1 cellular context compared by ENCODE assay signal in the genomic region with DNA sequence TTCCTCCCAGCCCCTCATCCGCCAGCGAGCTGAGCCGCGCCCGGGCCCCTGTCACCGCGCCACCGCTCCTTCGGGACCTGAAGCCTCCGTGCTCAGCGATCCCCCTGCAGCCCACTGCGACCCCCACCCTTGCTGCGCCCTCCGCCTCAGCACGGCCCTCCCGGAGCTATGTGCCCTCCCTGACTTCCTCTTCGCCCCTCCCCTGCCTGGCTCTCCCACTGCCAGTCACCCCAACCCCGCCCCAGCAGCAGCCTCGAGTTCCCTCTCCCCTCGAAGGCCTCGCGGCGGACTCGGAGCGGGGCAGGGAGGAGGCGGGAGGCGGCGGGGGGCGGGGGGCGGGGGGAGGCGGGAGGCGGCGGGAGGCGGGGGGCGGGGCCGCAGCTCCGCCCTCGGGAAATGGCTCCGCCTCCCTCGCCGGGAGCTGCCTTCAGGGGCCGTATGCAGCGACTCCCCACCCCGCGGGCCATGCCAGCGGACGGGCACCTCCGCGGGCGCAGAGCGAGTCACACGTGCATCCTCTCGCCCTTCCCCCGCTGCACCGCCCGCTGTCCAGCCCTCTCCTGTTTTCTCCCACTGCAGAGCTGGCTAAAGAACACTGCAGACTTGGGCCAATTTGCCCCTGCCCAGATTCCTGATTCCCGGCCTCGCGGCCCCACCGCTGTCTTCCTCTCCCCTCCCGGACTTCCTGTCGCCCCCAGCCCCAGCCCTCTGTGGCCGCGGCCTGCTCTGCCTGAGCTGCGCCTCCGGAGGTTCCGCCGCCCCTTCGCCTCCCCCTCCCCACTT.
A peak's percentile ranks its signal among the peaks of the same experiment; 100 is the strongest.
TF ChIP-seq lines count a peak whose summit lies in the region.

No MANE protein-coding gene starts in this region.

TF ChIP-seq in GM12878, 131 proteins besides CTCF, POLR2A, EP300 and RAD21 (continued from another document):
- TF ChIP-seq RUNX3 (IDR thresholded peaks at IDR 0.05; ENCODE audit: low read length) (no peak), NFIC (IDR thresholded peaks at IDR 0.05; ENCODE audit: low read depth, low read length) (no peak), FOS (IDR thresholded peaks at IDR 0.05; ENCODE audit: borderline replicate concordance, extremely low read depth, insufficient read length) (no peak), BCL11A (IDR thresholded peaks at IDR 0.05; ENCODE audit: low read depth, low read length) (no peak), ZNF622 (IDR thresholded peaks at IDR 0.05) (no peak), CREB1 (IDR thresholded peaks at IDR 0.05; ENCODE audit: low read depth) (no peak), IRF4 (IDR thresholded peaks at IDR 0.05; ENCODE audit: low read depth, low read length) (no peak), JUNB (IDR thresholded peaks at IDR 0.05) (no peak), YY1 (IDR thresholded peaks at IDR 0.05; ENCODE audit: low read depth, low read length) (no peak), BMI1 (IDR thresholded peaks at IDR 0.05; ENCODE audit: borderline replicate concordance) (no peak), SUPT20H (IDR thresholded peaks at IDR 0.05; ENCODE audit: borderline replicate concordance, control insufficient read depth, low read depth, low read length) (no peak)
- TF ChIP-seq, protein P1, sequence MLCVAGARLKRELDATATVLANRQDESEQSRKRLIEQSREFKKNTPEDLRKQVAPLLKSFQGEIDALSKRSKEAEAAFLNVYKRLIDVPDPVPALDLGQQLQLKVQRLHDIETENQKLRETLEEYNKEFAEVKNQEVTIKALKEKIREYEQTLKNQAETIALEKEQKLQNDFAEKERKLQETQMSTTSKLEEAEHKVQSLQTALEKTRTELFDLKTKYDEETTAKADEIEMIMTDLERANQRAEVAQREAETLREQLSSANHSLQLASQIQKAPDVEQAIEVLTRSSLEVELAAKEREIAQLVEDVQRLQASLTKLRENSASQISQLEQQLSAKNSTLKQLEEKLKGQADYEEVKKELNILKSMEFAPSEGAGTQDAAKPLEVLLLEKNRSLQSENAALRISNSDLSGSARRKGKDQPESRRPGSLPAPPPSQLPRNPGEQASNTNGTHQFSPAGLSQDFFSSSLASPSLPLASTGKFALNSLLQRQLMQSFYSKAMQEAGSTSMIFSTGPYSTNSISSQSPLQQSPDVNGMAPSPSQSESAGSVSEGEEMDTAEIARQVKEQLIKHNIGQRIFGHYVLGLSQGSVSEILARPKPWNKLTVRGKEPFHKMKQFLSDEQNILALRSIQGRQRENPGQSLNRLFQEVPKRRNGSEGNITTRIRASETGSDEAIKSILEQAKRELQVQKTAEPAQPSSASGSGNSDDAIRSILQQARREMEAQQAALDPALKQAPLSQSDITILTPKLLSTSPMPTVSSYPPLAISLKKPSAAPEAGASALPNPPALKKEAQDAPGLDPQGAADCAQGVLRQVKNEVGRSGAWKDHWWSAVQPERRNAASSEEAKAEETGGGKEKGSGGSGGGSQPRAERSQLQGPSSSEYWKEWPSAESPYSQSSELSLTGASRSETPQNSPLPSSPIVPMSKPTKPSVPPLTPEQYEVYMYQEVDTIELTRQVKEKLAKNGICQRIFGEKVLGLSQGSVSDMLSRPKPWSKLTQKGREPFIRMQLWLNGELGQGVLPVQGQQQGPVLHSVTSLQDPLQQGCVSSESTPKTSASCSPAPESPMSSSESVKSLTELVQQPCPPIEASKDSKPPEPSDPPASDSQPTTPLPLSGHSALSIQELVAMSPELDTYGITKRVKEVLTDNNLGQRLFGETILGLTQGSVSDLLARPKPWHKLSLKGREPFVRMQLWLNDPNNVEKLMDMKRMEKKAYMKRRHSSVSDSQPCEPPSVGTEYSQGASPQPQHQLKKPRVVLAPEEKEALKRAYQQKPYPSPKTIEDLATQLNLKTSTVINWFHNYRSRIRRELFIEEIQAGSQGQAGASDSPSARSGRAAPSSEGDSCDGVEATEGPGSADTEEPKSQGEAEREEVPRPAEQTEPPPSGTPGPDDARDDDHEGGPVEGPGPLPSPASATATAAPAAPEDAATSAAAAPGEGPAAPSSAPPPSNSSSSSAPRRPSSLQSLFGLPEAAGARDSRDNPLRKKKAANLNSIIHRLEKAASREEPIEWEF (IDR thresholded peaks at IDR 0.05; ENCODE audit: insufficient replicate concordance, low read depth, low read length) = no peak
- TF ChIP-seq, protein P2, sequence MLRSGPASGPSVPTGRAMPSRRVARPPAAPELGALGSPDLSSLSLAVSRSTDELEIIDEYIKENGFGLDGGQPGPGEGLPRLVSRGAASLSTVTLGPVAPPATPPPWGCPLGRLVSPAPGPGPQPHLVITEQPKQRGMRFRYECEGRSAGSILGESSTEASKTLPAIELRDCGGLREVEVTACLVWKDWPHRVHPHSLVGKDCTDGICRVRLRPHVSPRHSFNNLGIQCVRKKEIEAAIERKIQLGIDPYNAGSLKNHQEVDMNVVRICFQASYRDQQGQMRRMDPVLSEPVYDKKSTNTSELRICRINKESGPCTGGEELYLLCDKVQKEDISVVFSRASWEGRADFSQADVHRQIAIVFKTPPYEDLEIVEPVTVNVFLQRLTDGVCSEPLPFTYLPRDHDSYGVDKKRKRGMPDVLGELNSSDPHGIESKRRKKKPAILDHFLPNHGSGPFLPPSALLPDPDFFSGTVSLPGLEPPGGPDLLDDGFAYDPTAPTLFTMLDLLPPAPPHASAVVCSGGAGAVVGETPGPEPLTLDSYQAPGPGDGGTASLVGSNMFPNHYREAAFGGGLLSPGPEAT (IDR thresholded peaks at IDR 0.05; ENCODE audit: low read depth) = 0 out of 2 replicates have a peak, but pooled peaks have one; percentile 29
- TF ChIP-seq, protein P3, sequence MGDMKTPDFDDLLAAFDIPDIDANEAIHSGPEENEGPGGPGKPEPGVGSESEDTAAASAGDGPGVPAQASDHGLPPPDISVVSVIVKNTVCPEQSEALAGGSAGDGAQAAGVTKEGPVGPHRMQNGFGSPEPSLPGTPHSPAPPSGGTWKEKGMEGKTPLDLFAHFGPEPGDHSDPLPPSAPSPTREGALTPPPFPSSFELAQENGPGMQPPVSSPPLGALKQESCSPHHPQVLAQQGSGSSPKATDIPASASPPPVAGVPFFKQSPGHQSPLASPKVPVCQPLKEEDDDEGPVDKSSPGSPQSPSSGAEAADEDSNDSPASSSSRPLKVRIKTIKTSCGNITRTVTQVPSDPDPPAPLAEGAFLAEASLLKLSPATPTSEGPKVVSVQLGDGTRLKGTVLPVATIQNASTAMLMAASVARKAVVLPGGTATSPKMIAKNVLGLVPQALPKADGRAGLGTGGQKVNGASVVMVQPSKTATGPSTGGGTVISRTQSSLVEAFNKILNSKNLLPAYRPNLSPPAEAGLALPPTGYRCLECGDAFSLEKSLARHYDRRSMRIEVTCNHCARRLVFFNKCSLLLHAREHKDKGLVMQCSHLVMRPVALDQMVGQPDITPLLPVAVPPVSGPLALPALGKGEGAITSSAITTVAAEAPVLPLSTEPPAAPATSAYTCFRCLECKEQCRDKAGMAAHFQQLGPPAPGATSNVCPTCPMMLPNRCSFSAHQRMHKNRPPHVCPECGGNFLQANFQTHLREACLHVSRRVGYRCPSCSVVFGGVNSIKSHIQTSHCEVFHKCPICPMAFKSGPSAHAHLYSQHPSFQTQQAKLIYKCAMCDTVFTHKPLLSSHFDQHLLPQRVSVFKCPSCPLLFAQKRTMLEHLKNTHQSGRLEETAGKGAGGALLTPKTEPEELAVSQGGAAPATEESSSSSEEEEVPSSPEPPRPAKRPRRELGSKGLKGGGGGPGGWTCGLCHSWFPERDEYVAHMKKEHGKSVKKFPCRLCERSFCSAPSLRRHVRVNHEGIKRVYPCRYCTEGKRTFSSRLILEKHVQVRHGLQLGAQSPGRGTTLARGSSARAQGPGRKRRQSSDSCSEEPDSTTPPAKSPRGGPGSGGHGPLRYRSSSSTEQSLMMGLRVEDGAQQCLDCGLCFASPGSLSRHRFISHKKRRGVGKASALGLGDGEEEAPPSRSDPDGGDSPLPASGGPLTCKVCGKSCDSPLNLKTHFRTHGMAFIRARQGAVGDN (IDR thresholded peaks at IDR 0.05) = no peak
